Comparison of ENCODE assay signal across 8 cellular contexts in the genomic region with DNA sequence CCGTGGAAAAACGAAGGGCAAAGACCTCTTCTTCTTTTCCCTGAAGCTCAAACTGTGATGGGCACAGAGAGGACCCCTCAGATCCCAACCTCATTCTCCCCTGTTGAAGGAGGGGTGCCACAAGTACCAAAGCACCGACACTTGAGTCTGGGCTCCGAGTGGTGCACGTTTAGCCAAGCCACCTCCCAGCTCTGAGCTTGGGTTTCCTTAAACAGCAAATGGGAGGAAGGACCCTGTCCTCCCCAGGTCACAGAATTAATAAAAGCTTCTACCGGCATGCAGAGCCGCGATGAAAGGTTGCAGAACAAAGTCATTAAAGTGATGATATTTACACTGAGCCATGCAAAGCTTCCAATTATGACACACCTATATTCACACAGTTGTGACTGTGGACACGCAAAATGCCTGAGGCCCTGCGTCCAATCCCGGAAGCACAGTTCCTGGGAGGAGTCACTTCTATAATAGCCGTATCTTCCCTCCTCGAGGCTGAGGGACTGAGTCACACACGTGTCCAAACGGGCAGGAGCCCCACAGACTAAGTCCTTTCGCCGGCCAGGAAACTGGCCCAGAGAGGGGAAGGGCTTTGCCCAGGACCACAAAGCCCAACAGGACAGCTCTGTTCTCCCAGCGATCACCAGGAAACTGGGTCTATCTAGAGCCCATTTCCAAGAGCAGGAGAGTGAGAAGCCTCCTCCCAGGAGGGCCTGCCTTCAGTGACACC. TPM values are rescaled to one million over a fixed set of nuclear protein-coding genes. Genes with fewer than 3 reads are reported as not detected.
DNase-seq lines count a peak whose midpoint lies in the region; ATAC-seq and TF ChIP-seq lines count a peak whose summit lies in the region.

No MANE protein-coding gene starts in this region.

- no peaks in the 10 kb centered on the region for H3K9me2 ChIP-seq in neural cell (ENCODE audit: insufficient read depth, low read length)

- peak; percentile 100 for DNase-seq in ELR (ENCODE audit: low read depth)
- DNase-seq in M059J (ENCODE audit: low read depth): peak; percentile 95
- DNase-seq in fibroblast of pulmonary artery (ENCODE audit: low read depth): peak; percentile 91
- DNase-seq in NCI-H1092 treated with DMSO at 0.1 percent for 48 hours (lab: John Stamatoyannopoulos, UW): no peak
- DNase-seq in NCI-H1694 treated with DMSO at 0.1 percent for 48 hours (lab: John Stamatoyannopoulos, UW): no peak

- H3K9me3 ChIP-seq in neural cell (ENCODE audit: low read length): no peaks in the 10 kb centered on the region

- H3K27me3 ChIP-seq in neural cell (ENCODE audit: insufficient read depth, low read depth, low read length): no peaks in the 10 kb centered on the region

- TF ChIP-seq CTCF in WI38 (IDR thresholded peaks at IDR 0.05; ENCODE audit: low read depth, low read length) (no peak), fibroblast of pulmonary artery (IDR thresholded peaks at IDR 0.05; ENCODE audit: low read length, missing control alignments) (no peak), neural cell (IDR thresholded peaks at IDR 0.05; ENCODE audit: poor library complexity, severe bottlenecking) (no peak)

- no peak for ATAC-seq in HG02981 (IDR thresholded peaks at IDR 0.05; ENCODE audit: unreplicated experiment)

- peak overlapping the region; percentile 86 for H3K27ac ChIP-seq in neural cell (ENCODE audit: low read length)

- no peak for TF ChIP-seq EP300 in neural cell (conservative IDR thresholded peaks at IDR 0.05; ENCODE audit: poor library complexity, severe bottlenecking)

- peak overlapping the region; percentile 76 for H2AFZ ChIP-seq in neural cell (ENCODE audit: low read depth, low read length)

- H3K9ac ChIP-seq in neural cell (ENCODE audit: low read length): peak overlapping the region; percentile 87

- H3K4me3 ChIP-seq in WI38 (ENCODE audit: low read depth, low read length) (peak overlapping the region; percentile 51), fibroblast of pulmonary artery (replicated peaks; ENCODE audit: low read depth, low read length) (peak overlapping the region; percentile 49), neural cell (ENCODE audit: low read length) (peak overlapping the region; percentile 65)

- peaks cover 35% of the 10 kb centered on the region for H3K79me2 ChIP-seq in neural cell (replicated peaks; ENCODE audit: insufficient read depth, low read length)

- no peaks in the 10 kb centered on the region for H3K36me3 ChIP-seq in neural cell (ENCODE audit: insufficient read depth, low read length)

- TF ChIP-seq RAD21 in neural cell (conservative IDR thresholded peaks at IDR 0.05): no peak

- H4K20me1 ChIP-seq in neural cell (ENCODE audit: insufficient read depth): peaks cover 21% of the 10 kb centered on the region

- H3K4me2 ChIP-seq in neural cell (ENCODE audit: low read length): no peak overlapping the region

- peaks cover 5% of the 10 kb centered on the region for H3F3A ChIP-seq in neural cell (ENCODE audit: insufficient read depth, low read length, poor library complexity, severe bottlenecking)

TF ChIP-seq in neural cell, 6 proteins besides CTCF, POLR2A, EP300 and RAD21:
- TF ChIP-seq, protein P1, sequence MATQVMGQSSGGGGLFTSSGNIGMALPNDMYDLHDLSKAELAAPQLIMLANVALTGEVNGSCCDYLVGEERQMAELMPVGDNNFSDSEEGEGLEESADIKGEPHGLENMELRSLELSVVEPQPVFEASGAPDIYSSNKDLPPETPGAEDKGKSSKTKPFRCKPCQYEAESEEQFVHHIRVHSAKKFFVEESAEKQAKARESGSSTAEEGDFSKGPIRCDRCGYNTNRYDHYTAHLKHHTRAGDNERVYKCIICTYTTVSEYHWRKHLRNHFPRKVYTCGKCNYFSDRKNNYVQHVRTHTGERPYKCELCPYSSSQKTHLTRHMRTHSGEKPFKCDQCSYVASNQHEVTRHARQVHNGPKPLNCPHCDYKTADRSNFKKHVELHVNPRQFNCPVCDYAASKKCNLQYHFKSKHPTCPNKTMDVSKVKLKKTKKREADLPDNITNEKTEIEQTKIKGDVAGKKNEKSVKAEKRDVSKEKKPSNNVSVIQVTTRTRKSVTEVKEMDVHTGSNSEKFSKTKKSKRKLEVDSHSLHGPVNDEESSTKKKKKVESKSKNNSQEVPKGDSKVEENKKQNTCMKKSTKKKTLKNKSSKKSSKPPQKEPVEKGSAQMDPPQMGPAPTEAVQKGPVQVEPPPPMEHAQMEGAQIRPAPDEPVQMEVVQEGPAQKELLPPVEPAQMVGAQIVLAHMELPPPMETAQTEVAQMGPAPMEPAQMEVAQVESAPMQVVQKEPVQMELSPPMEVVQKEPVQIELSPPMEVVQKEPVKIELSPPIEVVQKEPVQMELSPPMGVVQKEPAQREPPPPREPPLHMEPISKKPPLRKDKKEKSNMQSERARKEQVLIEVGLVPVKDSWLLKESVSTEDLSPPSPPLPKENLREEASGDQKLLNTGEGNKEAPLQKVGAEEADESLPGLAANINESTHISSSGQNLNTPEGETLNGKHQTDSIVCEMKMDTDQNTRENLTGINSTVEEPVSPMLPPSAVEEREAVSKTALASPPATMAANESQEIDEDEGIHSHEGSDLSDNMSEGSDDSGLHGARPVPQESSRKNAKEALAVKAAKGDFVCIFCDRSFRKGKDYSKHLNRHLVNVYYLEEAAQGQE (IDR thresholded peaks at IDR 0.05; ENCODE audit: borderline replicate concordance): no peak
- TF ChIP-seq POLR2AphosphoS5 (IDR thresholded peaks at IDR 0.05) (no peak), SMC3 (conservative IDR thresholded peaks at IDR 0.05; ENCODE audit: poor library complexity) (no peak), MXI1 (conservative IDR thresholded peaks at IDR 0.05; ENCODE audit: poor library complexity, severe bottlenecking) (no peak), EZH2 (IDR thresholded peaks at IDR 0.05; ENCODE audit: borderline replicate concordance, insufficient read depth, low read length, poor library complexity, severe bottlenecking) (no peak)
TF ChIP-seq in neural cell: peak in this region for 0.

RNA-seq across cellular contexts. Expression of a gene that starts 0.9 kb away (rescaled TPM):
- total RNA-seq in M059J (2014; rRNA removed; shearing (Covaris generic)): 67.0 and 99.4 TPM in 2 replicates
- polyA plus RNA-seq in neural cell: 230 and 254 TPM in 2 replicates
- 234 and 256 TPM in 2 replicates for polyA minus RNA-seq in neural cell

RNA-seq across cellular contexts. Expression of a gene that starts 45.3 kb away (rescaled TPM):
- 51.0 and 90.7 TPM in 2 replicates for total RNA-seq in M059J (2014; rRNA removed; shearing (Covaris generic))
- polyA plus RNA-seq in neural cell: 19.7 and 29.3 TPM in 2 replicates
- polyA minus RNA-seq in neural cell: 29.1 and 29.7 TPM in 2 replicates

Comparison
In these comparisons a context has a peak if more than half of its experiments do, and no peak if none do; other contexts are left out.
1. DNase-seq: peak in ELR (single experiment), M059J (single experiment) and fibroblast of pulmonary artery (single experiment); none in NCI-H1092 treated with DMSO at 0.1 percent for 48 hours (single experiment) and NCI-H1694 treated with DMSO at 0.1 percent for 48 hours (single experiment).
2. Peak in every context shown above with its lines, with median percentiles within 50 percentile points of each other: H3K4me3 ChIP-seq.